In the genomic region with DNA sequence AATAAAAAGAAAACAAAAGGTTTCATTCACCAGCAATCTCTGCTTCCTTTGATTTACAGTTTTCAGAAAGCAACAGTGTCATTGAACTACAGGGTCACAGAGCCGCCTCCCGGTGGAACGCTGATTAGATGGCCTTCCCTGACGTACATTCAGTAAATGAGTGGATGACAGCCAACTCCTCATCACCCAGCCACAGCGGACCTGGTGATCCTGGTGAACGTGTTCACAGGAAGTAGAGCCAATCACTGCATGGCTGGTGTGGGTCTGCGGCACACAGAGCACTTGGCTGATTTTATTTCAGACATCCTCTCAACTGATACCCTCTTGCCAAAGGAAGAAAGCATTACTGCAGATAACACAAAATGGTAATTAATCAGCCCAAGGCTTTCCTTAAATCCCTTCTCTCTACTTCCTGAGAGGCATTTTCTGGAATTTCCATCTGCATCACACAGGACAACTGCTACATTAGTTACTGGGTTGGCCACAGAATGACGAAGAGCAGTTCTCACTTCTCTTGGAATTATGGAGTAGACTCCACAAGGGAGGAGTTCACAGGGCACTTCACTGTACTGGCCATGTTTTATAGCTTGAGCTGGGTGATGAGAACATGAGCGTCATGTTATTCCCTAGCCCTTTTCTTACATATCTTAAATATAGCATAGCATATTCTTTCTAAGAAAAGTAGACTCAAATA, we compare ENCODE assay signal across 22 cellular contexts.
A peak's percentile ranks its signal among the peaks of the same experiment; 100 is the strongest.
DNase-seq lines count a peak whose midpoint lies in the region; ATAC-seq and TF ChIP-seq lines count a peak whose summit lies in the region.
"Had no signal": no experiment of that assay in that cellular context is flagged by ENCODE, and none has a peak within 500 bp of the region (broad histone marks: within the 10 kb centered on the region; RNA-seq: fewer than 3 reads in every experiment).

No MANE protein-coding gene starts in this region.

- TF ChIP-seq CTCF in BE2C (IDR thresholded peaks at IDR 0.05; ENCODE audit: low read depth, low read length) (peak; percentile 31), heart left ventricle (IDR thresholded peaks at IDR 0.05) (peak in 3 of 12 donors; percentile 23 to 26 (median 25)), right lobe of liver (IDR thresholded peaks at IDR 0.05) (no peak), coronary artery (IDR thresholded peaks at IDR 0.05) (no peak)

- peaks cover 14% of the 10 kb centered on the region for H3K4me1 ChIP-seq in BE2C
- H3K4me1 ChIP-seq in heart left ventricle, result peaks cover 0 to 12% (median 0%) of the 10 kb centered on the region in 12 donors
- H3K4me1 ChIP-seq in right lobe of liver, result no peaks in the 10 kb centered on the region
- H3K4me1 ChIP-seq: A549, neural progenitor cell, uterus had no signal

- DNase-seq in BE2C, result peak; percentile 78
- DNase-seq in SK-MEL-5 (ENCODE audit: low read depth, low spot score), result peak; percentile 49
- DNase-seq in heart left ventricle, result peak; percentile 53 to 82 (median 58)
- DNase-seq in right lobe of liver, result peak; percentile 52 to 59 (median 58)
- no peak for DNase-seq in coronary artery (ENCODE audit: low spot score)
- no peak for DNase-seq in NCI-H2171 (lab: John Stamatoyannopoulos, UW)
- DNase-seq: activated naive CD8-positive, alpha-beta T cell treated with anti-CD3 and anti-CD28 coated beads, Interleukin-2, amount 50 U/mL, for 24 hours; DMS79 treated with DMSO at 0.1 percent for 48 hours; effector memory CD8-positive, alpha-beta T cell; H7; RPMI8226; stimulated activated CD4-positive, alpha-beta T cell treated with anti-CD3 and anti-CD28 coated beads, Interleukin-1b, Interleukin-23, amount 100 ng/mL, for 48 hours; T-helper 17 cell had no signal

- H3K4me3 ChIP-seq in BE2C (ENCODE audit: low read depth, low read length) (peak overlapping the region; percentile 13; the same call in 1 of the 2 replicates), heart left ventricle (no peak overlapping the region), right lobe of liver (no peak overlapping the region), coronary artery (no peak overlapping the region)
- H3K4me3 ChIP-seq: A549, neural progenitor cell, uterus had no signal

- intact Hi-C loops in heart left ventricle (cut with DNase I), result no loop called here
- intact Hi-C loops in right lobe of liver (cut with DNase I), result no loop called here

- H3K36me3 ChIP-seq in BE2C (no peaks in the 10 kb centered on the region), heart left ventricle (no peaks in the 10 kb centered on the region), right lobe of liver (no peaks in the 10 kb centered on the region)
- H3K36me3 ChIP-seq: neural progenitor cell, uterus had no signal

- TF ChIP-seq POLR2A in heart left ventricle (IDR thresholded peaks at IDR 0.05) (no peak), right lobe of liver (IDR thresholded peaks at IDR 0.05) (no peak)

- in situ Hi-C loops in SK-MEL-5 (cut with HindIII; ENCODE audit: low pct_unique_long_range_greater_than_20kb, low sequenced_read_pairs), result no loop called here

- no peaks in the 10 kb centered on the region for H3K27me3 ChIP-seq in BE2C
- no peaks in the 10 kb centered on the region for H3K27me3 ChIP-seq in heart left ventricle
- H3K27me3 ChIP-seq in right lobe of liver, result no peaks in the 10 kb centered on the region
- H3K27me3 ChIP-seq: neural progenitor cell, uterus had no signal

- H3K9me3 ChIP-seq in BE2C (no peaks in the 10 kb centered on the region; the same call in 1 of the 2 replicates), heart left ventricle (peaks cover 0 to 11% (median 0%) of the 10 kb centered on the region in 12 donors), right lobe of liver (no peaks in the 10 kb centered on the region)
- H3K9me3 ChIP-seq: A549, uterus had no signal

- ATAC-seq in heart left ventricle, result peak; percentile 88 to 95 (median 94)
- peak; percentile 79 to 91 (median 90) for ATAC-seq in right lobe of liver
- no peak for ATAC-seq in GM18873 (IDR thresholded peaks at IDR 0.05; ENCODE audit: low FRiP score, unreplicated experiment)
- ATAC-seq in GM19351 (IDR thresholded peaks at IDR 0.05; ENCODE audit: unreplicated experiment), result no peak
- ATAC-seq: A549; activated CD4-positive, CD25-positive, alpha-beta regulatory T cell treated with anti-CD3 and anti-CD28 coated beads, Interleukin-2, amount 50 U/mL, for 24 hours; activated naive CD8-positive, alpha-beta T cell treated with anti-CD3 and anti-CD28 coated beads, Interleukin-2, amount 50 U/mL, for 24 hours; activated T-helper 17 cell treated with anti-CD3 and anti-CD28 coated beads, Interleukin-2, amount 50 U/mL, for 72 hours; effector memory CD8-positive, alpha-beta T cell; T-helper 17 cell had no signal

- no peak overlapping the region for H3K27ac ChIP-seq in heart left ventricle
- H3K27ac ChIP-seq in right lobe of liver, result no peak overlapping the region
- no peak overlapping the region for H3K27ac ChIP-seq in coronary artery
- H3K27ac ChIP-seq: A549, C4-2B, HL-60, neural progenitor cell, uterus had no signal

- WGBS in heart left ventricle, 4 donors, result 10 to 19% (median 14%) methylated on average over 9 of the region's 9 CpGs
- WGBS in right lobe of liver (ENCODE audit: insufficient coverage, low coverage, low lambda C conversion rate, missing lambda C conversion rate), result 41% methylated on average over 9 of the region's 9 CpGs

Comparison
In these comparisons a context has a peak if more than half of its experiments do, and no peak if none do; other contexts are left out.
1. DNase-seq: peak in BE2C (single experiment), SK-MEL-5 (single experiment), heart left ventricle (5 of 5) and right lobe of liver (3 of 3); none in coronary artery (single experiment) and NCI-H2171 (single experiment).
2. ATAC-seq: peak in heart left ventricle (4 of 4) and right lobe of liver (4 of 4); none in GM18873 (single experiment) and GM19351 (single experiment).